11 cellular contexts compared by ENCODE assay signal in genomic region chr13:56869671-56870070, GRCh38.
"Had no signal": no experiment of that assay in that cellular context is flagged by ENCODE, and none has a peak within 500 bp of the region (broad histone marks: within the 10 kb centered on the region; RNA-seq: fewer than 3 reads in every experiment).

No MANE protein-coding gene starts in this region.

- H2AFZ ChIP-seq: GM23248 had no signal

- H3K9ac ChIP-seq: GM23248 had no signal

- H3K27ac ChIP-seq: GM23248 had no signal

- H3K36me3 ChIP-seq: HAP-1 had no signal

- H3K4me3 ChIP-seq: GM23248, GM23338, HAP-1 had no signal

- H3K9me3 ChIP-seq: HAP-1 had no signal

- DNase-seq: GM23248, GOT3, H7, H9, HCEC 1CT, HFFc6 had no signal

- ATAC-seq: GM23338, HCT116 had no signal

- FAIRE-seq: H1, H54 had no signal

- H3K4me2 ChIP-seq: GM23338 had no signal
